ENCODE assay signal across 8 cellular contexts in the genomic region with DNA sequence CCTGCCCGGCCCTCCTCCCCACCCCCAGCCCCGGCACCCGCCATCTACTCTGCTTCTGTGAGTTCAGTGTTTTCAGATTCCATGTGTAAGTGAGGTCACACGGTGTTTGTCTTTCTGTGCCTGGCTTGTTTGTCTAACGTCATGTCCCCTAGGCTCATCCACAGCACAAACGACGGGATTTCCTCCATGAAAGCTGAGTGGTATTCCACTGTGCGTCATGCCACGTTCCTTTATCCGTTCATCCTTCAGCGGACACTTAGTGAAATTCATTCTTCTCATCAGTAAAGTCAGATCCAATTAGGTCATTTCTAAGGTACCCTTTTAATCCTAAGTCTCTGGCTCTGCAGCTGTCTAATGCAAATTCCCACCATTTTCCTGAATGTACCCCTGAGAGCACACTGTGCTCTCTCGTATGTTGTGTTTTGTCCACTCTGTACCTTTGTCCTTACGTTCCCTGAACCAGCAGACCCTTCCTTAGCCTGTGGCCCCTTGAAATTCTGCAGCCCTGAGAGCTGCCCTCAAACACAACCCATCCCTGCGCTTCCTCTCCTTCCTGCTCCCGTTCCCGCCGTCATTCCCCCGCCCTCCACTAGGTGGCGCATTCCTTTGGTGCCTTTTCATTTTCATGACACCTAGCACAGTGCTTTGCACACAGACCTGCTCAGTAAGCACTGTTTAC. TPM values are rescaled to one million over a fixed set of nuclear protein-coding genes. Genes with fewer than 3 reads are reported as not detected.
DNase-seq lines count a peak whose midpoint lies in the region; ATAC-seq, FAIRE-seq and TF ChIP-seq lines count a peak whose summit lies in the region.

No MANE protein-coding gene starts in this region.

- H3K36me3 ChIP-seq in RWPE2 (ENCODE audit: low read depth) (peaks cover 30% of the 10 kb centered on the region), prostate gland (no peaks in the 10 kb centered on the region), vagina (peaks cover 0 to 38% of the 10 kb centered on the region in 2 donors)

- H3K27ac ChIP-seq in RWPE2 (ENCODE audit: poor library complexity, severe bottlenecking) (no peak overlapping the region), prostate gland (no peak overlapping the region), vagina (no peak overlapping the region)

- TF ChIP-seq CTCF in RWPE2 (IDR thresholded peaks at IDR 0.05; ENCODE audit: poor library complexity, severe bottlenecking) (peak; percentile 96), prostate gland (IDR thresholded peaks at IDR 0.05) (peak; percentile 78 to 98 (median 88)), vagina (IDR thresholded peaks at IDR 0.05) (peak; percentile 88 to 96 (median 88))

- DNase-seq in GM04504 (ENCODE audit: low read depth) (peak; percentile 17), RWPE2 (ENCODE audit: low spot score) (no peak), frontal cortex (ENCODE audit: low spot score in 2 of 2) (peak; percentile 44 to 49), prostate gland (ENCODE audit: low spot score) (peak; percentile 39), vagina (ENCODE audit: extremely low spot score in 2 of 2) (peak in 1 of 2 donors; percentile 74)
- DNase-seq in activated T-helper 9 cell treated with anti-CD3 and anti-CD28 coated beads, Interleukin-2, amount 50 U/mL, for 16 hours (ENCODE audit: low read depth) = peak; percentile 64

- no peaks in the 10 kb centered on the region for H3K4me1 ChIP-seq in RWPE2 (ENCODE audit: insufficient read depth, poor library complexity, severe bottlenecking)
- no peaks in the 10 kb centered on the region for H3K4me1 ChIP-seq in prostate gland (replicated peaks)
- H3K4me1 ChIP-seq in vagina = no peaks in the 10 kb centered on the region

- 69% methylated on average over 19 of the region's 19 CpGs for WGBS in prostate gland

- no peak overlapping the region for H3K4me3 ChIP-seq in RWPE2 (ENCODE audit: severe bottlenecking)
- no peak overlapping the region for H3K4me3 ChIP-seq in prostate gland
- no peak overlapping the region for H3K4me3 ChIP-seq in vagina

- intact Hi-C loops in prostate gland (cut with DNase I) (loop anchor here (5.0 kb wide), 1 partner anchor 229 kb away; no protein-coding TSS in a partner anchor), vagina (cut with DNase I) (loop anchor here (10.0 kb wide), 1 partner anchor 231 kb away; a partner anchor contains a TSS)

- H3K27me3 ChIP-seq in RWPE2 (ENCODE audit: insufficient read depth, poor library complexity, severe bottlenecking) (no peaks in the 10 kb centered on the region), prostate gland (replicated peaks; ENCODE audit: insufficient read depth) (no peaks in the 10 kb centered on the region), vagina (no peaks in the 10 kb centered on the region)

- ATAC-seq in HG03378 (IDR thresholded peaks at IDR 0.05; ENCODE audit: unreplicated experiment) = peak; percentile 47
- ATAC-seq in RWPE2 (ENCODE audit: low read depth) = peak; percentile 61
- ATAC-seq in GM18907 (IDR thresholded peaks at IDR 0.05; ENCODE audit: unreplicated experiment) = no peak

- FAIRE-seq in frontal cortex (lab: Jason Lieb, UNC) = no peak

- TF ChIP-seq POLR2A in prostate gland (IDR thresholded peaks at IDR 0.05) = no peak
- no peak for TF ChIP-seq POLR2A in vagina (IDR thresholded peaks at IDR 0.05)

- no peaks in the 10 kb centered on the region for H3K9me3 ChIP-seq in RWPE2 (ENCODE audit: severe bottlenecking)
- no peaks in the 10 kb centered on the region for H3K9me3 ChIP-seq in prostate gland
- H3K9me3 ChIP-seq in vagina = no peaks in the 10 kb centered on the region

RNA-seq across cellular contexts. Expression of a gene that starts 44.1 kb away (rescaled TPM):
- total RNA-seq in frontal cortex (55.8 TPM), prostate gland (100 to 1,000 TPM; 114 to 128 TPM), vagina (94.8 TPM)

RNA-seq across cellular contexts. Expression of a gene that starts 46.0 kb away (rescaled TPM):
- total RNA-seq in frontal cortex (40.8 TPM), prostate gland (10 to 100 TPM; 30.0 to 52.3 TPM), vagina (39.8 TPM)
